In genomic region chr3:69058180-69058946, GRCh38 we compare ENCODE assay signal across 8 cellular contexts. TPM values are rescaled to one million over a fixed set of nuclear protein-coding genes. Genes with fewer than 3 reads are reported as not detected.
DNase-seq lines count a peak whose midpoint lies in the region; ATAC-seq and TF ChIP-seq lines count a peak whose summit lies in the region.

No MANE protein-coding gene starts in this region.

- DNase-seq in Kasumi-1 (lab: John Stamatoyannopoulos, UW): peak; percentile 80 to 88
- DNase-seq in medulla oblongata (ENCODE audit: extremely low spot score): peak; percentile 50
- DNase-seq in hepatocyte (ENCODE audit: low spot score): no peak
- no peak for DNase-seq in thyroid gland
- DNase-seq in EL: no peak
- no peak for DNase-seq in DMS79 treated with DMSO at 0.1 percent for 48 hours (lab: John Stamatoyannopoulos, UW)

- H3K27me3 ChIP-seq in hepatocyte (no peaks in the 10 kb centered on the region), thyroid gland (no peaks in the 10 kb centered on the region)

- H2AFZ ChIP-seq in hepatocyte: no peak overlapping the region

- no peaks in the 10 kb centered on the region for H3K9me3 ChIP-seq in hepatocyte (ENCODE audit: low read depth)
- no peaks in the 10 kb centered on the region for H3K9me3 ChIP-seq in thyroid gland

- no peak overlapping the region for H3K4me2 ChIP-seq in hepatocyte

- 95% methylated on average over 3 of the region's 3 CpGs for WGBS in hepatocyte (ENCODE audit: low lambda C conversion rate, missing lambda C conversion rate)
- 89 to 90% methylated on average over 3 of the region's 3 CpGs for WGBS in thyroid gland, 2 donors

- no peaks in the 10 kb centered on the region for H3K36me3 ChIP-seq in hepatocyte (replicated peaks; ENCODE audit: insufficient read depth, low read depth)
- peaks cover 16 to 22% of the 10 kb centered on the region in 2 donors for H3K36me3 ChIP-seq in thyroid gland

- peak; percentile 98 for ATAC-seq in GM18858 (IDR thresholded peaks at IDR 0.05; ENCODE audit: unreplicated experiment)
- peak; percentile 99 for ATAC-seq in GM21786 (IDR thresholded peaks at IDR 0.05; ENCODE audit: unreplicated experiment)

- H3K4me3 ChIP-seq in hepatocyte (no peak overlapping the region), thyroid gland (replicated peaks in 1 of 3) (no peak overlapping the region)

- H3K4me1 ChIP-seq in hepatocyte (ENCODE audit: insufficient read depth): no peaks in the 10 kb centered on the region
- H3K4me1 ChIP-seq in thyroid gland: no peaks in the 10 kb centered on the region

- H3K27ac ChIP-seq in hepatocyte (no peak overlapping the region), thyroid gland (no peak overlapping the region)

- no peaks in the 10 kb centered on the region for H4K20me1 ChIP-seq in hepatocyte (ENCODE audit: insufficient read depth, poor library complexity, severe bottlenecking)

- no peak for TF ChIP-seq POLR2A in thyroid gland (IDR thresholded peaks at IDR 0.05)

- H3K9me2 ChIP-seq in hepatocyte (replicated peaks; ENCODE audit: insufficient read depth): no peaks in the 10 kb centered on the region

- H3K79me2 ChIP-seq in hepatocyte: no peaks in the 10 kb centered on the region

- intact Hi-C loops in thyroid gland (cut with DNase I): no loop called here

- no peak for TF ChIP-seq CTCF in hepatocyte (IDR thresholded peaks at IDR 0.05; ENCODE audit: poor library complexity)
- TF ChIP-seq CTCF in thyroid gland (IDR thresholded peaks at IDR 0.05): no peak

RNA-seq across cellular contexts. Expression of gene TMF1, which starts 6.2 kb away (rescaled TPM):
- total RNA-seq in hepatocyte (32.0 and 39.6 TPM in 2 replicates), thyroid gland (10 to 100 TPM; 44.3 to 53.2 (median 50.3) TPM)
- 19.5 and 23.8 TPM in 2 replicates for polyA plus RNA-seq in hepatocyte

RNA-seq across cellular contexts. Expression of gene UBA3, which starts 21.8 kb away (rescaled TPM):
- total RNA-seq in hepatocyte: 59.4 and 59.8 TPM in 2 replicates
- 43.3 and 58.5 TPM in 2 replicates for polyA plus RNA-seq in hepatocyte
- 10 to 100 TPM; 57.4 to 77.9 (median 64.3) TPM for total RNA-seq in thyroid gland

RNA-seq across cellular contexts. Expression of gene ARL6IP5, which starts 26.4 kb away (rescaled TPM):
- total RNA-seq in hepatocyte: 70.4 and 72.2 TPM in 2 replicates
- 103 and 116 TPM in 2 replicates for polyA plus RNA-seq in hepatocyte
- total RNA-seq in thyroid gland: 100 to 1,000 TPM in 2 of 4 donors, 10 to 100 TPM in 2; 65.2 to 146 (median 98.2) TPM

RNA-seq across cellular contexts. Expression of gene EOGT, which starts 44.9 kb away (rescaled TPM):
- total RNA-seq in hepatocyte: 15.3 and 19.0 TPM in 2 replicates
- 7.2 and 7.4 TPM in 2 replicates for polyA plus RNA-seq in hepatocyte
- 10 to 100 TPM; 14.6 to 33.2 (median 20.8) TPM for total RNA-seq in thyroid gland

Comparison
In these comparisons a context has a peak if more than half of its experiments do, and no peak if none do; other contexts are left out.
1. DNase-seq: peak in Kasumi-1 (2 of 2) and medulla oblongata (single experiment); none in hepatocyte (single experiment), thyroid gland (0 of 2), EL (single experiment) and DMS79 treated with DMSO at 0.1 percent for 48 hours (single experiment).